ENCODE assay signal across 8 cellular contexts in the genomic region with DNA sequence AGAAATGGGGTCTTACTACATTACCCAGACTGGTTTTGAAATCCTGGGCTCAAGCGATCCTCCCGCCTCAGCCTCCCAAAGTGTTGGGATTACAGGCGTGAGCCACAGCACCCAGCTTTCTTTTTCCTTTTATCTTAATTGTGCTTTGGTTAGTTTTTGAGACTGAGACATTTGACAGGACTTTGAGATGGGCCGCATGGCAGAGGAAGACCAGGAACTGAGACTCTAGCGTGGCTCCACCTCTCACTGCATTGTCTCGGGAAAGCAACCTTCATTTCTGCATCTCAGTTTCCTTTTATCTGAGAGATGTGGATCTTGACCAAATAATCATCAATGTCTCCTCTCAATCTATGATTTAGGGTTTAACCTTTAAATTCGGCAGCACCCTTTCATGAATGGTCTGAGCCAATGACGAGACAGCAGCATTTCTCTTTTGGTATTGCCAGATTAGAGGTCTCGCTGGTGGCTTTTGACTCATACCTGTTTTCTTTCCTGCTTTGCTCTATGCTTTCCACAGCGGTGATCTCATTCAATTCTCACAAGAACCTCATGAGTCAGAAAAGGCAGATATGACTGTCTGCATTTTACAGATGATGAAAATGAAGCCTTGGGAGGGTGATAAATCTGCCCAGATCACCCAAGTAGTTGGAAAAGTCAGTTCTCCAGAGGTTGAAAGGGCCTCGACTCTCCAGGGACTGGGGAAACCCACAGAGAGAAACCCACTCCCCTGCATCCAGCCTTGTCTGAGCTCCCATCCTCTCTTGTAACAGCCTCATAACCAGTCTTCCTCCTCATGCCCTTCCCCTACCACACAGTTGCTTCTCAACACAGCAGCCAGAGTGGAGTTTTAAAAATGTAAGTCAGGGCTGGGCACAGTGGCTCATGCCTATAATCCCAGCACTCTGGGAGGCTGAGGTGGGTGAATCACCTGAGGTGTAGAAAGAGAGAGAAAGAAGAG.
DNase-seq lines count a peak whose midpoint lies in the region; ATAC-seq and TF ChIP-seq lines count a peak whose summit lies in the region.

No MANE protein-coding gene starts in this region.

- H3K4me3 ChIP-seq in DND-41 (ENCODE audit: low read depth in 1 of 2, low read length in 2 of 2) (no peak overlapping the region), Loucy (ENCODE audit: low read length, poor library complexity, severe bottlenecking) (no peak overlapping the region), adipocyte (ENCODE audit: low read length) (no peak overlapping the region), BE2C (ENCODE audit: low read depth, low read length) (no peak overlapping the region)

- peak overlapping the region; percentile 34 for H2AFZ ChIP-seq in DND-41 (ENCODE audit: low read depth, low read length)
- peak overlapping the region; percentile 65 for H2AFZ ChIP-seq in Loucy (ENCODE audit: low read length)

- H3K36me3 ChIP-seq in DND-41 (ENCODE audit: insufficient read depth, low read length) = no peaks in the 10 kb centered on the region
- no peaks in the 10 kb centered on the region for H3K36me3 ChIP-seq in Loucy (ENCODE audit: insufficient read depth, low read length)
- H3K36me3 ChIP-seq in adipocyte (ENCODE audit: control insufficient read depth, insufficient read depth, low read length, severe bottlenecking) = no peaks in the 10 kb centered on the region
- no peaks in the 10 kb centered on the region for H3K36me3 ChIP-seq in BE2C

- H3F3A ChIP-seq in Loucy (ENCODE audit: low read depth) = peaks cover 3% of the 10 kb centered on the region; the same call in 1 of the 2 replicates

- no peaks in the 10 kb centered on the region for H3K27me3 ChIP-seq in DND-41 (ENCODE audit: insufficient read depth, low read length, poor library complexity)
- no peaks in the 10 kb centered on the region for H3K27me3 ChIP-seq in Loucy (ENCODE audit: insufficient read depth, low read length, poor library complexity, severe bottlenecking)
- peaks cover 50% of the 10 kb centered on the region for H3K27me3 ChIP-seq in adipocyte (replicated peaks; ENCODE audit: control insufficient read depth, insufficient read depth, low read length)
- H3K27me3 ChIP-seq in BE2C = peaks cover 39% of the 10 kb centered on the region

- ATAC-seq in DND-41 (ENCODE audit: insufficient read depth, low read depth) (no peak), GM21529 (IDR thresholded peaks at IDR 0.05; ENCODE audit: unreplicated experiment) (peak; percentile 89)

- H4K20me1 ChIP-seq in DND-41 (ENCODE audit: insufficient read depth, low read length) (no peaks in the 10 kb centered on the region), Loucy (ENCODE audit: insufficient read depth, low read length, poor library complexity, severe bottlenecking) (no peaks in the 10 kb centered on the region)

- H3K9ac ChIP-seq in DND-41 (ENCODE audit: low read depth, low read length) = no peak overlapping the region
- H3K9ac ChIP-seq in Loucy (ENCODE audit: low read depth, low read length, poor library complexity, severe bottlenecking) = peak overlapping the region; percentile 11
- no peak overlapping the region for H3K9ac ChIP-seq in adipocyte (ENCODE audit: low read length)

- H3K9me3 ChIP-seq in DND-41 (ENCODE audit: insufficient read depth, low read length, severe bottlenecking) (no peaks in the 10 kb centered on the region), Loucy (ENCODE audit: insufficient read depth, low read depth, low read length) (no peaks in the 10 kb centered on the region), adipocyte (ENCODE audit: control insufficient read depth, low read length) (no peaks in the 10 kb centered on the region), BE2C (no peaks in the 10 kb centered on the region)

- TF ChIP-seq CTCF in DND-41 (IDR thresholded peaks at IDR 0.05; ENCODE audit: borderline replicate concordance, extremely low read depth, low read length, poor library complexity, severe bottlenecking) (no peak), Loucy (conservative IDR thresholded peaks at IDR 0.05; ENCODE audit: low read length) (no peak), BE2C (IDR thresholded peaks at IDR 0.05; ENCODE audit: low read depth, low read length) (no peak)

- DNase-seq in DND-41 = no peak
- DNase-seq in adipocyte (ENCODE audit: low read depth) = peak; percentile 18
- DNase-seq in stimulated activated CD4-positive, alpha-beta T cell treated with anti-CD3 and anti-CD28 coated beads, TNF-alpha, amount 100 ng/mL, for 48 hours (ENCODE audit: low read depth in 3 of 3) = peak; percentile 17 to 59 (median 38)
- DNase-seq in BE2C = no peak
- DNase-seq in superior temporal gyrus (ENCODE audit: extremely low spot score) = no peak
- no peak for DNase-seq in NCI-H1092 treated with DMSO at 0.1 percent for 48 hours (lab: John Stamatoyannopoulos, UW)

- no peaks in the 10 kb centered on the region for H3K9me2 ChIP-seq in Loucy (replicated peaks; ENCODE audit: low read depth, low read length)

- H3K27ac ChIP-seq in DND-41 (ENCODE audit: low read length) = no peak overlapping the region; the same call in 1 of the 2 replicates

- H3K4me2 ChIP-seq in DND-41 (ENCODE audit: insufficient read depth, low read length) (no peak overlapping the region), Loucy (ENCODE audit: low read depth, low read length, poor library complexity, severe bottlenecking) (peak overlapping the region; percentile 17)

- H3K79me2 ChIP-seq in DND-41 (ENCODE audit: insufficient read depth, low read length) = no peaks in the 10 kb centered on the region
- no peaks in the 10 kb centered on the region for H3K79me2 ChIP-seq in Loucy (ENCODE audit: insufficient read depth, low read length)

- H3K4me1 ChIP-seq in DND-41 (ENCODE audit: insufficient read depth, low read length) (peaks cover 28% of the 10 kb centered on the region; the same call in 1 of the 2 replicates), Loucy (ENCODE audit: insufficient read depth, low read length, poor library complexity, severe bottlenecking) (peaks cover 48% of the 10 kb centered on the region), adipocyte (ENCODE audit: control insufficient read depth, insufficient read depth, low read length) (no peaks in the 10 kb centered on the region), BE2C (no peaks in the 10 kb centered on the region)

Comparison
In these comparisons a context has a peak if more than half of its experiments do, and no peak if none do; other contexts are left out.
1. DNase-seq: peak in adipocyte (single experiment) and stimulated activated CD4-positive, alpha-beta T cell treated with anti-CD3 and anti-CD28 coated beads, TNF-alpha, amount 100 ng/mL, for 48 hours (3 of 3); none in DND-41 (single experiment), BE2C (single experiment), superior temporal gyrus (single experiment) and NCI-H1092 treated with DMSO at 0.1 percent for 48 hours (single experiment).